8 cellular contexts compared by ENCODE assay signal in the genomic region with DNA sequence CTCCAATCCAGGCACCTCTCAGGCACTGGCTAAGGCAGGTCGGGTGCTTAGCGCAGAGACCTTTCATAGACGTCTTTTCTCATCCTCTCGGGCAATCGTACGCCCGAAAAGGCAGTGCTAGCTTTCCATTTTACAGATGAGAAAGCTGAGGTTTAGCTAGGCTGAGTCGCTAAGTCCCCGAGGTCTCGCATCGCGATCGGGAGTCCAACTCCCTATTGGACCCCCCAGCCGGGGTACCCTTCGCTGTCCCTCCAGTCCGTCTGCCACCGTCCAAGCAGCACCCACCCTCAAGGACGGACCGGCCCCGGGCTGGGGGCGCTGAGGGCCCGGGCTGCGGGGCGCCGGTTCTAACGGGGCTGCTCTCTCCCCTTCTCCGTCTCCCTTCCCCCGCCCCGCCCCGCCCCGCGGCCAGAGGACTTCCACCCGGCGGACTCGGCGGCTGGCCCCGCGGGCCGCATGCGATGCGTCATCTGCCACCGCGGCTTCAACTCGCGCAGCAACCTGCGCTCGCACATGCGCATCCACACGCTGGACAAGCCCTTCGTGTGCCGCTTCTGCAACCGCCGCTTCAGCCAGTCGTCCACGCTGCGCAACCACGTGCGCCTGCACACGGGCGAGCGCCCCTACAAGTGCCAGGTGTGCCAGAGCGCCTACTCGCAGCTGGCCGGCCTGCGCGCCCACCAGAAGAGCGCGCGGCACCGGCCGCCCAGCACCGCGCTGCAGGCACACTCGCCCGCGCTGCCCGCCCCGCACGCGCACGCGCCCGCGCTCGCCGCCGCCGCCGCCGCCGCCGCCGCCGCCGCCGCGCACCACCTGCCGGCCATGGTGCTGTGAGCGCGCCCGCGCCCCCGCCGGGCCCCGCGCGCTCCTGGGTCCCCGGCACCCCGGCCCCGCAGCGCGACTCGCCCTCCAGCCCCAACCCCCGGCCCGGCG. TPM values are rescaled to one million over a fixed set of nuclear protein-coding genes. Genes with fewer than 3 reads are reported as not detected.
DNase-seq lines count a peak whose midpoint lies in the region; ATAC-seq, FAIRE-seq and TF ChIP-seq lines count a peak whose summit lies in the region.

No MANE protein-coding gene starts in this region.

- TF ChIP-seq POLR2A in GM18951 (IDR thresholded peaks at IDR 0.05; ENCODE audit: extremely low read depth, insufficient read depth, insufficient read length) = peak; percentile 22

- no peak overlapping the region for H3K9ac ChIP-seq in kidney (ENCODE audit: low read length in 2 of 2)

- no peak for ATAC-seq in HG02870 (IDR thresholded peaks at IDR 0.05; ENCODE audit: unreplicated experiment)

- H3K27ac ChIP-seq in VCaP (peak overlapping the region; percentile 90), caudate nucleus (ENCODE audit: low read depth, low read length) (no peak overlapping the region), kidney (ENCODE audit: low read depth in 2 of 2, low read length in 2 of 2) (no peak overlapping the region)

- TF ChIP-seq CTCF in VCaP (conservative IDR thresholded peaks at IDR 0.05) = no peak
- no peak for TF ChIP-seq CTCF in kidney (IDR thresholded peaks at IDR 0.05; ENCODE audit: borderline replicate concordance, extremely low read depth, insufficient read depth)

- no peaks in the 10 kb centered on the region for H3K9me3 ChIP-seq in kidney (ENCODE audit: control insufficient read depth in 1 of 2, low read length in 2 of 2)

- no peaks in the 10 kb centered on the region for H3K36me3 ChIP-seq in kidney (ENCODE audit: control insufficient read depth in 1 of 2, insufficient read depth in 2 of 2, low read length in 2 of 2)

- in situ Hi-C loops in ACHN (cut with HindIII; ENCODE audit: low pct_ligation_motif_present, low pct_unique_long_range_greater_than_20kb, low sequenced_read_pairs) = no loop called here
- in situ Hi-C loops in GM18951 (cut with MboI; ENCODE audit: low sequenced_read_pairs, unreplicated experiment) = no loop called here

- peak; percentile 88 for DNase-seq in ACHN
- DNase-seq in NCI-H1930 (lab: John Stamatoyannopoulos, UW) = peak; percentile 76 to 78
- DNase-seq in caudate nucleus (lab: John Stamatoyannopoulos, UW) = peak in 46 of 61 donors; percentile 5 to 87 (median 52)
- DNase-seq in kidney = peak; percentile 89
- DNase-seq in stimulated activated CD4-positive, alpha-beta T cell treated with anti-CD3 and anti-CD28 coated beads, Interleukin-15, amount 100 ng/mL, for 48 hours (ENCODE audit: low read depth in 2 of 2) = peak; percentile 38 to 54

- H3K4me1 ChIP-seq in kidney (ENCODE audit: control insufficient read depth in 1 of 2, insufficient read depth in 1 of 2, low read depth in 1 of 2, low read length in 2 of 2) = peaks cover 5 to 10% of the 10 kb centered on the region in 2 donors

- H3K4me3 ChIP-seq in kidney (ENCODE audit: low read length in 2 of 2) = peak overlapping the region; percentile 39 to 44

- FAIRE-seq in kidney (lab: Jason Lieb, UNC) = no peak

- intact Hi-C loops in kidney (cut with DNase I) = loop anchor here (5.0 kb wide), 1 partner anchor 219 kb away; no protein-coding TSS in a partner anchor

RNA-seq across cellular contexts. Expression of a gene that starts 12.5 kb away (rescaled TPM):
- 26.4 TPM for total RNA-seq in kidney
- 13.0 TPM for polyA plus RNA-seq in kidney (ENCODE audit: insufficient read depth, low read depth, low replicate concordance)

RNA-seq across cellular contexts. Expression of a gene that starts 16.7 kb away (rescaled TPM):
- not detected for total RNA-seq in kidney
- not detected for polyA plus RNA-seq in kidney (ENCODE audit: insufficient read depth, low read depth, low replicate concordance)
